In the genomic region with DNA sequence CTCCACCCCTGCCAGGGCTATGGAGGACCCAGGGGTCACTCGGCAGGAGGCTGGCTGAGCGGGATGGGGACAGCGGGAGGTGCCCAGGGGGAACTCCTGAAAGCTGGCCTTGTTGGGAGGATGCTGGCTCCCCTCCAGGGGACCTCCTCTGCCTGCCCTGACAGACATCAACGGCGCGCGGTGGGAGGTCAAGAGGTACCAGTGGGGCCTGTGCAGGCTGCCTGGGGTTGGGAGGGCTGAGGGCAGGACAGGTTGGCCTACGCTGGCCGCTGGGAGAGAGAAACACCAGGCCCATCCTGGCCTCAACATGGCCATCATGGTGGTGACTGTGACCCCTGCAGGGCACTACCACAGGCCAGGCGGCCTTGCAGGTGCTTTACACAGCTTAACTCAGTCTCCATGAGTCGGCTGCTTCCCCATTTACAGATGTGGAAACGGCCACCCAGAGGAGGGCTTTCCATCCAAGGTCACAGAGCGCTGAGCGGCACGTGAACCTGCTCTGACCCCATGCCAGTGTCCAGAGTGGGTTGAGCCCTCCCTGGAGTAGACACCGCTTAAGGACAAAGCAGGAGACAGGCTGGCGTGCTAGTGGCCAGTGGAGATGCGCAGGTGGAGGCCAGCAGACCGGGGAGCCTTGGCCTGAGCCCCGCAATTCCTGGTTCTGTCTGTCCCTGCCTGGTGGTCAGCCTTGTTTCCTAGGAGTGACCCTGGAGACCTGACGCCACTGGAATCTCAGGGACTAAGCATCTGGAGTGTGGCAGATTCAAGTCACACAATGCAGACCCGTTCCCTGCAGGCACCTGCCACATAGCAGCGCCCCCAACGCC, we compare ENCODE assay signal across 29 cellular contexts. TPM values are rescaled to one million over a fixed set of nuclear protein-coding genes. Genes with fewer than 3 reads are reported as not detected.
DNase-seq lines count a peak whose midpoint lies in the region; ATAC-seq, FAIRE-seq and TF ChIP-seq lines count a peak whose summit lies in the region.
"Had no signal": no experiment of that assay in that cellular context is flagged by ENCODE, and none has a peak within 500 bp of the region (broad histone marks: within the 10 kb centered on the region; RNA-seq: fewer than 3 reads in every experiment).

No MANE protein-coding gene starts in this region.

- peak; percentile 58 for FAIRE-seq in bronchial epithelial cell (lab: Jason Lieb, UNC)
- FAIRE-seq: A549, GM19239, small intestine had no signal

- TF ChIP-seq CTCF in bronchial epithelial cell (IDR thresholded peaks at IDR 0.05; ENCODE audit: insufficient read depth, low read length, severe bottlenecking), result no peak
- TF ChIP-seq CTCF in right lobe of liver (IDR thresholded peaks at IDR 0.05), result no peak
- TF ChIP-seq CTCF in spleen (IDR thresholded peaks at IDR 0.05 in 8 of 11, conservative IDR thresholded peaks at IDR 0.05 in 3 of 11), result no peak

- no CpG with 5 or more reads among the region's 24 CpGs for WGBS in right lobe of liver (ENCODE audit: insufficient coverage, low coverage, low lambda C conversion rate, missing lambda C conversion rate)
- WGBS in spleen, 5 donors, result 75 to 82% (median 79%) methylated on average over 5 to 24 of the region's 24 CpGs

- H3K4me3 Mint-ChIP-seq in activated naive CD4-positive, alpha-beta T cell treated with anti-CD3 and anti-CD28 coated beads, Interleukin-2, amount 10 ng/mL, durations not matched to agents 7 days and 5 days, result no peak overlapping the region
- H3K4me3 Mint-ChIP-seq: activated naive CD8-positive, alpha-beta T cell treated with anti-CD3 and anti-CD28 coated beads for 36 hours; activated T-helper 17 cell treated with anti-CD3 and anti-CD28 coated beads, Interleukin-2, amount 50 U/mL, for 72 hours; B cell; CD8-positive, alpha-beta T cell; endodermal cell; natural killer cell had no signal

- H3K4me3 ChIP-seq in bronchial epithelial cell (ENCODE audit: low read depth, low read length) (no peak overlapping the region), right lobe of liver (peak overlapping the region in 1 of 3 donors; percentile 21), spleen (no peak overlapping the region)
- H3K4me3 ChIP-seq: A549, lung, testis had no signal

- TF ChIP-seq POLR2A in right lobe of liver (IDR thresholded peaks at IDR 0.05) (peak; percentile 12), spleen (IDR thresholded peaks at IDR 0.05) (no peak)

- H3K27ac ChIP-seq in right lobe of liver (peak overlapping the region in 2 of 3 donors; percentile 96 to 99), spleen (no peak overlapping the region)
- H3K27ac ChIP-seq: A549, testis, WERI-Rb-1 had no signal

- intact Hi-C loops in right lobe of liver (cut with DNase I) (loop anchor here (5.0 to 10.0 kb wide), 3 partner anchors 66 to 99 kb away; a partner anchor contains a TSS), spleen (cut with DNase I; ENCODE audit: low total_unique reads) (no loop called here)

- H3K27me3 ChIP-seq in bronchial epithelial cell (ENCODE audit: control insufficient read depth, insufficient read depth, low read length) (no peaks in the 10 kb centered on the region), right lobe of liver (no peaks in the 10 kb centered on the region), spleen (replicated peaks in 1 of 7) (no peaks in the 10 kb centered on the region)
- H3K27me3 ChIP-seq: testis had no signal

- no peaks in the 10 kb centered on the region for H3K36me3 Mint-ChIP-seq in activated naive CD4-positive, alpha-beta T cell treated with anti-CD3 and anti-CD28 coated beads, Interleukin-2, amount 10 ng/mL, durations not matched to agents 7 days and 5 days
- H3K36me3 Mint-ChIP-seq: activated naive CD8-positive, alpha-beta T cell treated with anti-CD3 and anti-CD28 coated beads for 36 hours; CD8-positive, alpha-beta T cell; natural killer cell had no signal

- no peaks in the 10 kb centered on the region for H3K27me3 Mint-ChIP-seq in activated naive CD4-positive, alpha-beta T cell treated with anti-CD3 and anti-CD28 coated beads, Interleukin-2, amount 10 ng/mL, durations not matched to agents 7 days and 5 days
- H3K27me3 Mint-ChIP-seq: activated naive CD8-positive, alpha-beta T cell treated with anti-CD3 and anti-CD28 coated beads for 36 hours; activated T-helper 17 cell treated with anti-CD3 and anti-CD28 coated beads, Interleukin-2, amount 50 U/mL, for 72 hours; B cell had no signal

- CTCF ChIA-PET in activated naive CD4-positive, alpha-beta T cell treated with anti-CD3 and anti-CD28 coated beads, Interleukin-2, amount 10 ng/mL, durations not matched to agents 7 days and 5 days (lab: Charles Lee), result no interaction called here

- ATAC-seq in right lobe of liver, result peak in 2 of 4 donors; percentile 0 to 12
- ATAC-seq in GM21576 (IDR thresholded peaks at IDR 0.05; ENCODE audit: unreplicated experiment), result no peak
- ATAC-seq: A549; activated T-helper 17 cell treated with anti-CD3 and anti-CD28 coated beads, Interleukin-2, amount 50 U/mL, for 72 hours; CD8-positive, alpha-beta T cell; natural killer cell; stimulated activated naive CD8-positive, alpha-beta T cell treated with anti-CD3 and anti-CD28 coated beads, Interleukin-15, Interleukin-2, amounts not matched to agents 100 U/mL and 50 U/mL, for 24 hours had no signal

- peak; percentile 9 for DNase-seq in activated naive CD4-positive, alpha-beta T cell treated with anti-CD3 and anti-CD28 coated beads, Interleukin-2, amount 50 U/mL, for 16 hours
- DNase-seq in activated naive CD4-positive, alpha-beta T cell treated with anti-CD3 and anti-CD28 coated beads, Interleukin-2, amount 10 ng/mL, durations not matched to agents 7 days and 5 days, result no peak
- DNase-seq in bronchial epithelial cell (ENCODE audit: low read depth) (no peak), right lobe of liver (peak; percentile 46 to 74 (median 66)), spleen (peak; percentile 74), DMS114 treated with DMSO at 0.1 percent for 48 hours (lab: John Stamatoyannopoulos, UW; ENCODE audit: unreplicated experiment) (no peak)
- no peak for DNase-seq in stimulated activated CD4-positive, alpha-beta T cell treated with anti-CD3 and anti-CD28 coated beads, Interleukin-2, amount 100 ng/mL, for 24 hours
- DNase-seq: activated CD4-positive, alpha-beta T cell treated with anti-CD3 and anti-CD28 coated beads for 48 hours; activated naive CD8-positive, alpha-beta T cell treated with anti-CD3 and anti-CD28 coated beads for 36 hours; CD8-positive, alpha-beta T cell; dermis blood vessel endothelial cell; EL; endodermal cell; natural killer cell; NCI-H1436 treated with DMSO at 0.1 percent for 48 hours; NCI-H226; occipital lobe; SHP77 treated with DMSO at 0.1 percent for 48 hours; small intestine; stimulated activated naive CD8-positive, alpha-beta T cell treated with anti-CD3 and anti-CD28 coated beads, Interleukin-15, Interleukin-2, amounts not matched to agents 100 U/mL and 50 U/mL, for 24 hours; T1000; testis; WERI-Rb-1 had no signal

- no peaks in the 10 kb centered on the region for H3K36me3 ChIP-seq in bronchial epithelial cell (ENCODE audit: control insufficient read depth, insufficient read depth, low read length)
- H3K36me3 ChIP-seq in right lobe of liver, result no peaks in the 10 kb centered on the region
- peaks cover 0 to 35% (median 3%) of the 10 kb centered on the region in 6 donors for H3K36me3 ChIP-seq in spleen
- H3K36me3 ChIP-seq: WERI-Rb-1 had no signal

- H3K9me3 Mint-ChIP-seq in activated naive CD4-positive, alpha-beta T cell treated with anti-CD3 and anti-CD28 coated beads, Interleukin-2, amount 10 ng/mL, durations not matched to agents 7 days and 5 days, result no peaks in the 10 kb centered on the region
- H3K9me3 Mint-ChIP-seq: activated naive CD8-positive, alpha-beta T cell treated with anti-CD3 and anti-CD28 coated beads for 36 hours; activated T-helper 17 cell treated with anti-CD3 and anti-CD28 coated beads, Interleukin-2, amount 50 U/mL, for 72 hours; CD8-positive, alpha-beta T cell; endodermal cell; natural killer cell had no signal

- H3K4me1 ChIP-seq in right lobe of liver (peaks cover 0 to 95% (median 48%) of the 10 kb centered on the region in 4 donors), spleen (peaks cover 0 to 26% (median 15%) of the 10 kb centered on the region in 6 donors)

- H3K9me3 ChIP-seq in right lobe of liver, result no peaks in the 10 kb centered on the region
- H3K9me3 ChIP-seq in spleen, result no peaks in the 10 kb centered on the region
- H3K9me3 ChIP-seq: A549, testis had no signal

- H3K4me1 Mint-ChIP-seq in activated naive CD4-positive, alpha-beta T cell treated with anti-CD3 and anti-CD28 coated beads, Interleukin-2, amount 10 ng/mL, durations not matched to agents 7 days and 5 days, result no peaks in the 10 kb centered on the region
- H3K4me1 Mint-ChIP-seq: activated naive CD8-positive, alpha-beta T cell treated with anti-CD3 and anti-CD28 coated beads for 36 hours; B cell; endodermal cell; natural killer cell had no signal

- H3K27ac Mint-ChIP-seq in activated naive CD4-positive, alpha-beta T cell treated with anti-CD3 and anti-CD28 coated beads, Interleukin-2, amount 10 ng/mL, durations not matched to agents 7 days and 5 days, result no peak overlapping the region
- H3K27ac Mint-ChIP-seq: activated naive CD8-positive, alpha-beta T cell treated with anti-CD3 and anti-CD28 coated beads for 36 hours; activated T-helper 17 cell treated with anti-CD3 and anti-CD28 coated beads, Interleukin-2, amount 50 U/mL, for 72 hours; B cell; CD8-positive, alpha-beta T cell; endodermal cell; natural killer cell had no signal

RNA-seq across cellular contexts. Expression of a gene that starts 27.6 kb away (rescaled TPM):
- total RNA-seq in bronchial epithelial cell (124 and 128 TPM in 2 replicates), right lobe of liver (10 to 100 TPM; 15.0 to 32.3 (median 27.1) TPM), spleen (10 to 100 TPM; 14.2 to 21.1 (median 16.5) TPM)
- polyA plus RNA-seq in spleen, result 10 to 100 TPM in 1 of 3 donors, 1 to 10 TPM in 2; 9.3 to 15.6 (median 9.9) TPM

Comparison
In these comparisons a context has a peak if more than half of its experiments do, and no peak if none do; other contexts are left out.
1. DNase-seq: peak in activated naive CD4-positive, alpha-beta T cell treated with anti-CD3 and anti-CD28 coated beads, Interleukin-2, amount 50 U/mL, for 16 hours (single experiment), right lobe of liver (3 of 3) and spleen (single experiment); none in activated naive CD4-positive, alpha-beta T cell treated with anti-CD3 and anti-CD28 coated beads, Interleukin-2, amount 10 ng/mL, durations not matched to agents 7 days and 5 days (single experiment), bronchial epithelial cell (single experiment), DMS114 treated with DMSO at 0.1 percent for 48 hours (single experiment) and stimulated activated CD4-positive, alpha-beta T cell treated with anti-CD3 and anti-CD28 coated beads, Interleukin-2, amount 100 ng/mL, for 24 hours (0 of 2).
2. H3K27ac ChIP-seq: peak in right lobe of liver (2 of 3); none in spleen (0 of 8).